18 cellular contexts compared by ENCODE assay signal in the genomic region with DNA sequence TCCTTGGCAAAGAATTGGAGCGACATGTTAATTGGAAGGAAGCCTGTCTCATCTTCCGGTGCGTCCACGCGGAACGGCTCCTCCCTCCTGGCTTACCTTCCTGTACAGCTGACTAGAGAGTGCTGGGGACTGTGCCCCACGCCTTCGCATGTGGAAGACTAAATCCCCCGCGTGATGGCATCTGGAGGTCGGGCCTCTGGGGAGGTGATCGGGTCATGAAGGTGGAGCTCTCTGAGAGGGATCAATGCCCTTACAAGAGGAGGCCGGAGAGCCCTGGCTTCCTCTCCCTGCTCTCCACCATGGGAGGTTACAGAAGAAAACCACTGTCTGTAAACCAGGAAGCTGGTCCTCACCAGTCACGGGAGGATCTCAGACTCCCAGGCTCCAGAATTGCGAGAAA.
A peak's percentile ranks its signal among the peaks of the same experiment; 100 is the strongest.
DNase-seq lines count a peak whose midpoint lies in the region; ATAC-seq and TF ChIP-seq lines count a peak whose summit lies in the region.
"Had no signal": no experiment of that assay in that cellular context is flagged by ENCODE, and none has a peak within 500 bp of the region (broad histone marks: within the 10 kb centered on the region; RNA-seq: fewer than 3 reads in every experiment).

No MANE protein-coding gene starts in this region.

- no peak for TF ChIP-seq POLR2A in upper lobe of left lung (IDR thresholded peaks at IDR 0.05)

- H3K27ac ChIP-seq in hepatocyte (peak overlapping the region; percentile 9), osteoblast (ENCODE audit: low read depth, low read length) (no peak overlapping the region), tibial artery (peak overlapping the region; percentile 64 to 97), upper lobe of left lung (no peak overlapping the region)
- H3K27ac ChIP-seq: pancreas, SK-N-MC had no signal

- H4K20me1 ChIP-seq in hepatocyte (ENCODE audit: insufficient read depth, poor library complexity, severe bottlenecking) = no peaks in the 10 kb centered on the region
- H4K20me1 ChIP-seq in osteoblast (ENCODE audit: insufficient read depth, low read length) = no peaks in the 10 kb centered on the region

- 77% methylated on average over 15 of the region's 15 CpGs for WGBS in hepatocyte (ENCODE audit: low lambda C conversion rate, missing lambda C conversion rate)
- 69 to 78% methylated on average over 14 to 15 of the region's 15 CpGs for WGBS in upper lobe of left lung, 2 donors

- no peaks in the 10 kb centered on the region for H3K9me2 ChIP-seq in hepatocyte (replicated peaks; ENCODE audit: insufficient read depth)

- H3K79me2 ChIP-seq in hepatocyte = no peaks in the 10 kb centered on the region
- no peaks in the 10 kb centered on the region for H3K79me2 ChIP-seq in osteoblast (ENCODE audit: insufficient read depth, low read length)

- H3K36me3 ChIP-seq in hepatocyte (replicated peaks; ENCODE audit: insufficient read depth, low read depth) = no peaks in the 10 kb centered on the region
- H3K36me3 ChIP-seq in osteoblast (ENCODE audit: insufficient read depth, low read length) = no peaks in the 10 kb centered on the region
- H3K36me3 ChIP-seq in tibial artery = no peaks in the 10 kb centered on the region
- H3K36me3 ChIP-seq in upper lobe of left lung = no peaks in the 10 kb centered on the region
- H3K36me3 ChIP-seq: pancreas had no signal

- TF ChIP-seq CTCF in hepatocyte (IDR thresholded peaks at IDR 0.05; ENCODE audit: poor library complexity) (no peak), osteoblast (IDR thresholded peaks at IDR 0.05; ENCODE audit: extremely low read depth, low read depth, low read length) (no peak), tibial artery (IDR thresholded peaks at IDR 0.05) (no peak), upper lobe of left lung (IDR thresholded peaks at IDR 0.05) (no peak)

- intact Hi-C loops in tibial artery (cut with DNase I; ENCODE audit: low total_unique reads) = loop anchor here (10.0 kb wide), 1 partner anchor 1960 kb away; a partner anchor contains a TSS

- H3K4me2 ChIP-seq in hepatocyte (no peak overlapping the region), osteoblast (ENCODE audit: insufficient read depth, low read length) (no peak overlapping the region)

- DNase-seq in activated CD8-positive, alpha-beta memory T cell treated with anti-CD3 and anti-CD28 coated beads, Interleukin-2, amount 50 U/mL, for 48 hours = peak; percentile 20
- DNase-seq in activated CD8-positive, alpha-beta memory T cell treated with anti-CD3 and anti-CD28 coated beads for 24 hours = no peak
- DNase-seq in hepatocyte (ENCODE audit: low spot score) = no peak
- peak; percentile 65 for DNase-seq in osteoblast (ENCODE audit: insufficient read length, low spot score, missing footprints)
- no peak for DNase-seq in tibial artery
- DNase-seq in upper lobe of left lung = no peak
- DNase-seq in NOMO-1 (lab: John Stamatoyannopoulos, UW; ENCODE audit: unreplicated experiment in 2 of 2) = no peak
- no peak for DNase-seq in hippocampal formation (lab: John Stamatoyannopoulos, UW)
- DNase-seq: AML-193; DMS79 treated with DMSO at 0.1 percent for 48 hours; H7; Karpas-422; naive B cell; NCI-H1694; NCI-H526 treated with DMSO at 0.1 percent for 48 hours; pancreas; stimulated activated CD8-positive, alpha-beta memory T cell treated with anti-CD3 and anti-CD28 coated beads, Interleukin-4, amount 100 ng/mL, for 48 hours had no signal

- H3K9me3 ChIP-seq in hepatocyte (ENCODE audit: low read depth) (no peaks in the 10 kb centered on the region), osteoblast (ENCODE audit: low read depth, low read length) (no peaks in the 10 kb centered on the region), tibial artery (no peaks in the 10 kb centered on the region), upper lobe of left lung (no peaks in the 10 kb centered on the region)
- H3K9me3 ChIP-seq: pancreas had no signal

- no peak overlapping the region for H3K4me3 ChIP-seq in hepatocyte
- H3K4me3 ChIP-seq in osteoblast (ENCODE audit: insufficient read depth, low read length) = no peak overlapping the region
- no peak overlapping the region for H3K4me3 ChIP-seq in tibial artery
- H3K4me3 ChIP-seq in upper lobe of left lung = no peak overlapping the region
- H3K4me3 ChIP-seq: pancreas, SK-N-MC had no signal

- H3K4me1 ChIP-seq in hepatocyte (ENCODE audit: insufficient read depth) = peaks cover 19% of the 10 kb centered on the region
- H3K4me1 ChIP-seq in osteoblast (ENCODE audit: insufficient read depth, low read length) = no peaks in the 10 kb centered on the region
- H3K4me1 ChIP-seq in tibial artery = peaks cover 0 to 32% (median 17%) of the 10 kb centered on the region in 4 donors
- peaks cover 0 to 5% (median 0%) of the 10 kb centered on the region in 4 donors for H3K4me1 ChIP-seq in upper lobe of left lung
- H3K4me1 ChIP-seq: pancreas had no signal

- ATAC-seq in upper lobe of left lung (ENCODE audit: low FRiP score in 2 of 2) = no peak
- ATAC-seq: pancreas had no signal

- no peak overlapping the region for H2AFZ ChIP-seq in hepatocyte
- H2AFZ ChIP-seq in osteoblast (ENCODE audit: low read length) = peak overlapping the region; percentile 3

- H3K27me3 ChIP-seq in hepatocyte = no peaks in the 10 kb centered on the region
- H3K27me3 ChIP-seq in osteoblast (ENCODE audit: insufficient read depth, low read length) = peaks cover 16% of the 10 kb centered on the region
- H3K27me3 ChIP-seq in tibial artery = no peaks in the 10 kb centered on the region
- H3K27me3 ChIP-seq in upper lobe of left lung = no peaks in the 10 kb centered on the region
- H3K27me3 ChIP-seq: pancreas had no signal

- no peak for TF ChIP-seq EP300 in upper lobe of left lung (IDR thresholded peaks at IDR 0.05)

Comparison
In these comparisons a context has a peak if more than half of its experiments do, and no peak if none do; other contexts are left out.
1. DNase-seq: peak in activated CD8-positive, alpha-beta memory T cell treated with anti-CD3 and anti-CD28 coated beads, Interleukin-2, amount 50 U/mL, for 48 hours (single experiment) and osteoblast (single experiment); none in activated CD8-positive, alpha-beta memory T cell treated with anti-CD3 and anti-CD28 coated beads for 24 hours (single experiment), hepatocyte (single experiment), tibial artery (0 of 2), upper lobe of left lung (0 of 2), NOMO-1 (0 of 2) and hippocampal formation (0 of 2).
2. H3K27ac ChIP-seq: peak in hepatocyte (single experiment) and tibial artery (2 of 2); none in osteoblast (single experiment) and upper lobe of left lung (0 of 4).